ENCODE assay signal across 9 cellular contexts in genomic region chr15:28886431-28887343, GRCh38. TPM values are rescaled to one million over a fixed set of nuclear protein-coding genes. Genes with fewer than 3 reads are reported as not detected.
DNase-seq lines count a peak whose midpoint lies in the region; ATAC-seq and TF ChIP-seq lines count a peak whose summit lies in the region.
"Had no signal": no experiment of that assay in that cellular context is flagged by ENCODE, and none has a peak within 500 bp of the region (broad histone marks: within the 10 kb centered on the region; RNA-seq: fewer than 3 reads in every experiment).

No MANE protein-coding gene starts in this region.

- H3K9me3 Mint-ChIP-seq in activated CD4-positive, alpha-beta T cell treated with anti-CD3 and anti-CD28 coated beads, Interleukin-2, amount 10 ng/mL, durations not matched to agents 24 days and 14 days, result no peaks in the 10 kb centered on the region
- H3K9me3 Mint-ChIP-seq in activated naive CD4-positive, alpha-beta T cell treated with anti-CD3 and anti-CD28 coated beads, Interleukin-2, amount 50 U/mL, for 72 hours, result no peaks in the 10 kb centered on the region

- H3K27ac Mint-ChIP-seq in activated CD4-positive, alpha-beta T cell treated with anti-CD3 and anti-CD28 coated beads, Interleukin-2, amount 10 ng/mL, durations not matched to agents 24 days and 14 days, result no peak overlapping the region
- H3K27ac Mint-ChIP-seq in activated naive CD4-positive, alpha-beta T cell treated with anti-CD3 and anti-CD28 coated beads, Interleukin-2, amount 50 U/mL, for 72 hours, result peak overlapping the region; percentile 40 to 58

- TF ChIP-seq EP300 in suprapubic skin (IDR thresholded peaks at IDR 0.05), result no peak

- no peak overlapping the region for H3K9ac ChIP-seq in iPS-15b (ENCODE audit: low read depth, low read length)

- peak overlapping the region; percentile 46 for H3K4me3 ChIP-seq in iPS-15b (ENCODE audit: low read depth, low read length)
- peak overlapping the region; percentile 60 for H3K4me3 ChIP-seq in suprapubic skin

- no peak for TF ChIP-seq CTCF in suprapubic skin (IDR thresholded peaks at IDR 0.05)

- H3K4me1 Mint-ChIP-seq in activated CD4-positive, alpha-beta T cell treated with anti-CD3 and anti-CD28 coated beads, Interleukin-2, amount 10 ng/mL, durations not matched to agents 24 days and 14 days, result peaks cover 27% of the 10 kb centered on the region

- no peak for TF ChIP-seq POLR2A in suprapubic skin (IDR thresholded peaks at IDR 0.05)

- H3K4me1 ChIP-seq in iPS-15b (ENCODE audit: control insufficient read depth, insufficient read depth, low read length), result no peaks in the 10 kb centered on the region
- H3K4me1 ChIP-seq in suprapubic skin, result peaks cover 19% of the 10 kb centered on the region

- H3K4me3 Mint-ChIP-seq in activated CD4-positive, alpha-beta T cell treated with anti-CD3 and anti-CD28 coated beads, Interleukin-2, amount 10 ng/mL, durations not matched to agents 24 days and 14 days, result peak overlapping the region; percentile 73

- WGBS in suprapubic skin, result 14% methylated on average over 30 of the region's 61 CpGs

- peaks cover 27% of the 10 kb centered on the region for H3K27me3 ChIP-seq in iPS-15b (ENCODE audit: control insufficient read depth, insufficient read depth, low read length)
- peaks cover 47% of the 10 kb centered on the region for H3K27me3 ChIP-seq in suprapubic skin

- H3K9me3 ChIP-seq in iPS-15b (ENCODE audit: control insufficient read depth, insufficient read depth, low read length) (no peaks in the 10 kb centered on the region), suprapubic skin (no peaks in the 10 kb centered on the region)

- no peak for ATAC-seq in activated naive CD4-positive, alpha-beta T cell treated with anti-CD3 and anti-CD28 coated beads, Interleukin-2, amount 50 U/mL, for 72 hours

- no peak for DNase-seq in activated CD4-positive, alpha-beta T cell treated with anti-CD3 and anti-CD28 coated beads, Interleukin-2, amount 10 ng/mL, durations not matched to agents 24 days and 14 days
- DNase-seq in activated CD4-positive, alpha-beta T cell treated with anti-CD3 and anti-CD28 coated beads for 48 hours, result no peak
- DNase-seq in activated naive CD4-positive, alpha-beta T cell treated with anti-CD3 and anti-CD28 coated beads, Interleukin-2, amount 50 U/mL, for 72 hours (ENCODE audit: low spot score in 2 of 2), result no peak
- DNase-seq in suprapubic skin (ENCODE audit: low spot score in 2 of 2) (no peak), MV-4-11 (lab: John Stamatoyannopoulos, UW) (no peak), SHP77 treated with DMSO at 0.1 percent for 48 hours (lab: John Stamatoyannopoulos, UW) (no peak)
- DNase-seq in effector CD4-positive, alpha-beta T cell, result no peak

- H3K27me3 Mint-ChIP-seq in activated CD4-positive, alpha-beta T cell treated with anti-CD3 and anti-CD28 coated beads, Interleukin-2, amount 10 ng/mL, durations not matched to agents 24 days and 14 days, result peaks cover 31% of the 10 kb centered on the region

- H3K27ac ChIP-seq in suprapubic skin, result no peak overlapping the region
- H3K27ac ChIP-seq: epithelial cell of prostate had no signal

- intact Hi-C loops in activated CD4-positive, alpha-beta T cell treated with anti-CD3 and anti-CD28 coated beads, Interleukin-2, amount 10 ng/mL, durations not matched to agents 24 days and 14 days (cut with micrococcal nuclease), result no loop called here

- H3K36me3 Mint-ChIP-seq in activated CD4-positive, alpha-beta T cell treated with anti-CD3 and anti-CD28 coated beads, Interleukin-2, amount 10 ng/mL, durations not matched to agents 24 days and 14 days (ENCODE audit: low read depth), result no peaks in the 10 kb centered on the region
- no peaks in the 10 kb centered on the region for H3K36me3 Mint-ChIP-seq in activated naive CD4-positive, alpha-beta T cell treated with anti-CD3 and anti-CD28 coated beads, Interleukin-2, amount 50 U/mL, for 72 hours

- H3K36me3 ChIP-seq in iPS-15b (ENCODE audit: control insufficient read depth, insufficient read depth, low read length) (no peaks in the 10 kb centered on the region), suprapubic skin (no peaks in the 10 kb centered on the region)

RNA-seq across cellular contexts. Expression of gene APBA2, which starts 0.9 kb away (rescaled TPM):
- total RNA-seq in activated CD4-positive, alpha-beta T cell treated with anti-CD3 and anti-CD28 coated beads, Interleukin-2, amount 10 ng/mL, durations not matched to agents 24 days and 14 days, result 1.8 and 1.9 TPM in 2 replicates
- total RNA-seq in activated naive CD4-positive, alpha-beta T cell treated with anti-CD3 and anti-CD28 coated beads, Interleukin-2, amount 50 U/mL, for 72 hours, result 10 to 100 TPM; 11.8 to 16.4 TPM
- total RNA-seq in suprapubic skin, result 1 to 10 TPM; 1.3 to 7.0 (median 2.4) TPM

RNA-seq across cellular contexts. Expression of gene GOLGA6L7, which starts 38.2 kb away (rescaled TPM):
- not detected in 2 replicates for total RNA-seq in activated CD4-positive, alpha-beta T cell treated with anti-CD3 and anti-CD28 coated beads, Interleukin-2, amount 10 ng/mL, durations not matched to agents 24 days and 14 days
- not detected for total RNA-seq in activated naive CD4-positive, alpha-beta T cell treated with anti-CD3 and anti-CD28 coated beads, Interleukin-2, amount 50 U/mL, for 72 hours
- total RNA-seq in suprapubic skin, result not detected
